ENCODE assay signal across 9 cellular contexts in the genomic region with DNA sequence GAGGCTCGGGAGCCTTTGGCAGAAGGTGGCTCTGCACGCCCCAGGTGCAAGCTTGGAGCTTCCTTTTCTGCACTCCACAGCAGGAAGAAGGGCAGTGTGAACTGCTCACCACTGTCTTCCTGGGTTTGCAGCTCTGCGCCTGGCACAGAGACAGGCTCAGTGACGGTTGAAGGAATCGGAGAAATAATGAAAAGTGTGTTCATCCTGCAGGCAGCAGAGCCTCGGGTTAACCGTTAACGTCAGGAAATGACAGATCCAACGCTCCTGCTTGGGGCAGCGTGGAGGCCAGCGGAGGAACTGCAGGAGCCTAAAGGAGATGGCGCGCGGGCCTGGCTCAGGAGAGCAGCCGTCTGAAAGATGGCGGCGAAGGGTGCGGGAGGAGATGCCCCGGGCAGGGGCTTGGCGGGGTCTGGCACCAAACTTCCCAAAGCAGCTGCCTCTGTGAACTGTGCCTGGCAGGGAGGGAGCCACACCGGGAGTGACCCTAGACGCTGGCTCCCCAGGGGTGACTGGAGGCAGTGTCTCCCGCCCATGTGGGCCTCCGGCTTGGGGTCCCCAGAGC. TPM values are rescaled to one million over a fixed set of nuclear protein-coding genes. Genes with fewer than 3 reads are reported as not detected.
DNase-seq lines count a peak whose midpoint lies in the region; ATAC-seq and TF ChIP-seq lines count a peak whose summit lies in the region.
"Had no signal": no experiment of that assay in that cellular context is flagged by ENCODE, and none has a peak within 500 bp of the region (broad histone marks: within the 10 kb centered on the region; RNA-seq: fewer than 3 reads in every experiment).

No MANE protein-coding gene starts in this region.

- H3K4me3 ChIP-seq in choroid plexus epithelial cell (ENCODE audit: low read depth, low read length) (no peak overlapping the region), mucosa of descending colon (no peak overlapping the region)

- intact Hi-C loops in mucosa of descending colon (cut with DNase I, micrococcal nuclease) = no loop called here
- intact Hi-C loops in sciatic nerve (cut with DNase I) = no loop called here

- H3K4me1 ChIP-seq in mucosa of descending colon (ENCODE audit: low read depth) = peaks cover 2% of the 10 kb centered on the region

- ATAC-seq in mucosa of descending colon (peak; percentile 82), sciatic nerve (no peak)

- H3K9me3 ChIP-seq in mucosa of descending colon = no peaks in the 10 kb centered on the region

- in situ Hi-C loops in Caki2 (cut with HindIII; ENCODE audit: low pct_unique_long_range_greater_than_20kb, low sequenced_read_pairs) = no loop called here

- TF ChIP-seq CTCF in choroid plexus epithelial cell (conservative IDR thresholded peaks at IDR 0.05; ENCODE audit: low read depth, low read length) (peak; percentile 46), mucosa of descending colon (IDR thresholded peaks at IDR 0.05) (peak; percentile 12)

- DNase-seq in Caki2 (ENCODE audit: low read depth) (peak; percentile 65), HuH-7.5 (ENCODE audit: low spot score) (peak; percentile 85), choroid plexus epithelial cell (ENCODE audit: low read depth) (peak; percentile 48), mucosa of descending colon (peak; percentile 18 to 44 (median 40)), amniotic stem cell (lab: John Stamatoyannopoulos, UW) (no peak), sciatic nerve (ENCODE audit: low spot score) (no peak), cortex of kidney (lab: John Stamatoyannopoulos, UW) (no peak)
- no peak for DNase-seq in stimulated activated CD4-positive, alpha-beta T cell treated with anti-CD3 and anti-CD28 coated beads, Interleukin-4, amount 100 ng/mL, for 24 hours
- DNase-seq: stimulated activated CD4-positive, alpha-beta T cell treated with anti-CD3 and anti-CD28 coated beads, Interleukin-12 subunit alpha, Interleukin-12 subunit beta, amount 100 ng/mL, for 4 hours had no signal

- H3K36me3 ChIP-seq in mucosa of descending colon (ENCODE audit: low read depth) = no peaks in the 10 kb centered on the region

RNA-seq across cellular contexts. Expression of a gene that starts 10.9 kb away (rescaled TPM):
- 69.4 and 98.9 TPM in 2 replicates for total RNA-seq in Caki2 (2014; rRNA removed; shearing (Covaris generic); ENCODE audit: low replicate concordance)
- total RNA-seq in mucosa of descending colon (1 to 10 TPM; 2.2 to 4.3 (median 2.7) TPM), sciatic nerve (6.4 TPM)

RNA-seq across cellular contexts. Expression of a gene that starts 46.2 kb away (rescaled TPM):
- 136 and 140 TPM in 2 replicates for total RNA-seq in Caki2 (2014; rRNA removed; shearing (Covaris generic); ENCODE audit: low replicate concordance)
- total RNA-seq in mucosa of descending colon (10 to 100 TPM; 47.3 to 56.2 (median 54.6) TPM), sciatic nerve (43.7 TPM)

RNA-seq across cellular contexts. Expression of a gene that starts 47.6 kb away (rescaled TPM):
- 3.3 and 7.4 TPM in 2 replicates for total RNA-seq in Caki2 (2014; rRNA removed; shearing (Covaris generic); ENCODE audit: low replicate concordance)
- total RNA-seq in mucosa of descending colon (10 to 100 TPM in 2 of 3 donors, 1 to 10 TPM in 1; 9.0 to 14.7 (median 11.0) TPM), sciatic nerve (10.6 TPM)

RNA-seq across cellular contexts. Expression of a gene that starts 53.5 kb away (rescaled TPM):
- total RNA-seq in Caki2 (2014; rRNA removed; shearing (Covaris generic); ENCODE audit: low replicate concordance) = 0.17 and 2.3 TPM in 2 replicates
- total RNA-seq in mucosa of descending colon = under 1 TPM; 0.23 to 0.99 (median 0.32) TPM
- total RNA-seq in sciatic nerve = 0.40 TPM

Comparison
In these comparisons a context has a peak if more than half of its experiments do, and no peak if none do; other contexts are left out.
1. DNase-seq: peak in Caki2 (single experiment), HuH-7.5 (single experiment), choroid plexus epithelial cell (single experiment) and mucosa of descending colon (3 of 3); none in amniotic stem cell (single experiment), sciatic nerve (single experiment), stimulated activated CD4-positive, alpha-beta T cell treated with anti-CD3 and anti-CD28 coated beads, Interleukin-4, amount 100 ng/mL, for 24 hours (single experiment) and cortex of kidney (single experiment).